Comparison of ENCODE assay signal across 23 cellular contexts in genomic region chr4:187227907-187228699, GRCh38.
DNase-seq lines count a peak whose midpoint lies in the region; ATAC-seq, FAIRE-seq and TF ChIP-seq lines count a peak whose summit lies in the region.
"Had no signal": no experiment of that assay in that cellular context is flagged by ENCODE, and none has a peak within 500 bp of the region (broad histone marks: within the 10 kb centered on the region; RNA-seq: fewer than 3 reads in every experiment).

No MANE protein-coding gene starts in this region.

- no peak overlapping the region for H3K4me3 Mint-ChIP-seq in astrocyte (ENCODE audit: unreplicated experiment)
- H3K4me3 Mint-ChIP-seq in activated naive CD4-positive, alpha-beta T cell treated with anti-CD3 and anti-CD28 coated beads, Interleukin-2, amount 10 ng/mL, durations not matched to agents 7 days and 5 days, result no peak overlapping the region
- H3K4me3 Mint-ChIP-seq: activated CD8-positive, alpha-beta memory T cell treated with anti-CD3 and anti-CD28 coated beads, Interleukin-2, amount 10 ng/mL, durations not matched to agents 7 days and 5 days; activated naive CD8-positive, alpha-beta T cell treated with anti-CD3 and anti-CD28 coated beads for 36 hours; CD4-positive, alpha-beta memory T cell; dendritic cell treated with granulocyte-macrophage colony-stimulating factor and Interleukin-4, amounts not matched to agents 40 ng/mL and 50 ng/mL, for 4 days; memory B cell; natural killer cell had no signal

- H3K9ac ChIP-seq in IMR-90 (ENCODE audit: low read depth, low read length) (no peak overlapping the region), astrocyte (ENCODE audit: low read length) (no peak overlapping the region), keratinocyte (ENCODE audit: control insufficient read depth, extremely low read depth, insufficient read depth, low read length) (no peak overlapping the region)

- H3K23ac ChIP-seq in IMR-90 (ENCODE audit: low read depth, low read length), result no peak overlapping the region

- H3K27me3 Mint-ChIP-seq in astrocyte (ENCODE audit: low read depth, unreplicated experiment), result no peaks in the 10 kb centered on the region
- no peaks in the 10 kb centered on the region for H3K27me3 Mint-ChIP-seq in activated naive CD4-positive, alpha-beta T cell treated with anti-CD3 and anti-CD28 coated beads, Interleukin-2, amount 10 ng/mL, durations not matched to agents 7 days and 5 days
- H3K27me3 Mint-ChIP-seq: activated CD8-positive, alpha-beta memory T cell treated with anti-CD3 and anti-CD28 coated beads, Interleukin-2, amount 10 ng/mL, durations not matched to agents 7 days and 5 days; activated naive CD8-positive, alpha-beta T cell treated with anti-CD3 and anti-CD28 coated beads for 36 hours; CD4-positive, alpha-beta memory T cell; dendritic cell treated with granulocyte-macrophage colony-stimulating factor and Interleukin-4, amounts not matched to agents 40 ng/mL and 50 ng/mL, for 4 days; memory B cell had no signal

- DNase-seq in IMR-90, result peak; percentile 40
- DNase-seq in astrocyte (ENCODE audit: low read depth), result no peak
- no peak for DNase-seq in keratinocyte (ENCODE audit: low read depth, low spot score)
- DNase-seq in skeletal muscle cell (ENCODE audit: low read depth), result peak; percentile 7
- DNase-seq in ascending aorta (ENCODE audit: low spot score in 2 of 2), result no peak
- DNase-seq in activated naive CD4-positive, alpha-beta T cell treated with anti-CD3 and anti-CD28 coated beads, Interleukin-2, amount 10 ng/mL, durations not matched to agents 7 days and 5 days, result no peak
- no peak for DNase-seq in COLO668 (lab: John Stamatoyannopoulos, UW; ENCODE audit: unreplicated experiment)
- DNase-seq: activated CD4-positive, alpha-beta T cell treated with anti-CD3 and anti-CD28 coated beads for 48 hours; activated CD8-positive, alpha-beta memory T cell treated with anti-CD3 and anti-CD28 coated beads, Interleukin-2, amount 10 ng/mL, durations not matched to agents 7 days and 5 days; activated naive CD8-positive, alpha-beta T cell treated with anti-CD3 and anti-CD28 coated beads for 36 hours; CD4-positive, alpha-beta memory T cell; DND-41; gastrocnemius medialis; natural killer cell; NCI-H1105 treated with DMSO at 0.1 percent for 48 hours; NCI-H2081; stimulated activated CD4-positive, alpha-beta T cell treated with anti-CD3 and anti-CD28 coated beads, Interleukin-2, amount 100 ng/mL, for 48 hours; stimulated activated naive CD8-positive, alpha-beta T cell treated with anti-CD3 and anti-CD28 coated beads, Interleukin-15, Interleukin-2, amounts not matched to agents 100 U/mL and 50 U/mL, for 24 hours; thyroid gland had no signal

- intact Hi-C loops in IMR-90 (cut with micrococcal nuclease), result loop anchor here (5.0 kb wide), 1 partner anchor 249 kb away; no protein-coding TSS in a partner anchor
- intact Hi-C loops in ascending aorta (cut with DNase I), result no loop called here

- FAIRE-seq in astrocyte (lab: Jason Lieb, UNC), result no peak
- peak; percentile 77 for FAIRE-seq in keratinocyte (lab: Jason Lieb, UNC)
- FAIRE-seq: endothelial cell of umbilical vein had no signal

- in situ Hi-C loops in IMR-90 (cut with MboI; ENCODE audit: low sequenced_read_pairs), result no loop called here

- no peak overlapping the region for H2BK15ac ChIP-seq in IMR-90 (ENCODE audit: low read depth, low read length)

- 0 out of 2 replicates have a peak overlapping the region, but pooled peaks have one; percentile 27 for H3K4ac ChIP-seq in IMR-90 (ENCODE audit: low read depth, low read length)

- peak overlapping the region; percentile 16; the same call in 1 of the 2 replicates for H2BK120ac ChIP-seq in IMR-90 (ENCODE audit: low read depth, low read length)

- no peaks in the 10 kb centered on the region for H3K79me1 ChIP-seq in IMR-90 (ENCODE audit: low read depth in 1 of 2, low read length in 2 of 2)

- no peak overlapping the region for H4K91ac ChIP-seq in IMR-90 (ENCODE audit: insufficient read depth, low read depth, low read length)

- dilution Hi-C loops in IMR-90 (cut with HindIII; ENCODE audit: low sequenced_read_pairs, unreplicated experiment) (no loop called here), keratinocyte (cut with MboI; ENCODE audit: extremely low pct_ligation_motif_present, low sequenced_read_pairs) (no loop called here)

- H2AFZ ChIP-seq in IMR-90 (replicated peaks; ENCODE audit: low read length, poor library complexity), result peak overlapping the region; percentile 72
- no peak overlapping the region for H2AFZ ChIP-seq in astrocyte (ENCODE audit: low read depth, low read length)
- H2AFZ ChIP-seq in keratinocyte (ENCODE audit: control insufficient read depth, low read length), result peak overlapping the region; percentile 72

- no TSS peak for BruUV-seq in IMR-90 (replicated peaks; lab: Mats Ljungman, UMichigan)

- no peak for TF ChIP-seq CTCF in IMR-90 (conservative IDR thresholded peaks at IDR 0.05; ENCODE audit: low read depth, low read length)
- TF ChIP-seq CTCF in astrocyte (IDR thresholded peaks at IDR 0.05; ENCODE audit: insufficient read depth, low read depth, low read length), result no peak
- TF ChIP-seq CTCF in keratinocyte (optimal IDR thresholded peaks at IDR 0.05 in 1 of 3, IDR thresholded peaks at IDR 0.05 in 1 of 3, conservative IDR thresholded peaks at IDR 0.05 in 1 of 3; ENCODE audit: extremely low read depth in 1 of 3, insufficient read depth in 2 of 3, low read length in 3 of 3), result no peak
- no peak for TF ChIP-seq CTCF in ascending aorta (IDR thresholded peaks at IDR 0.05)

- H3K27ac ChIP-seq in IMR-90 (ENCODE audit: insufficient read depth, low read length), result no peak overlapping the region
- no peak overlapping the region for H3K27ac ChIP-seq in astrocyte (ENCODE audit: low read depth, low read length)
- no peak overlapping the region for H3K27ac ChIP-seq in keratinocyte (ENCODE audit: control insufficient read depth, insufficient read depth, low read length)
- no peak overlapping the region for H3K27ac ChIP-seq in ascending aorta
- H3K27ac ChIP-seq: gastrocnemius medialis, thyroid gland had no signal

- H3K79me2 ChIP-seq in astrocyte (ENCODE audit: insufficient read depth, low read length) (no peaks in the 10 kb centered on the region), keratinocyte (ENCODE audit: control insufficient read depth, insufficient read depth, low read length) (no peaks in the 10 kb centered on the region)

- TF ChIP-seq RAD21 in IMR-90 (IDR thresholded peaks at IDR 0.05; ENCODE audit: low read length), result no peak

- no peaks in the 10 kb centered on the region for H3K36me3 Mint-ChIP-seq in astrocyte (ENCODE audit: low read depth, unreplicated experiment)
- no peaks in the 10 kb centered on the region for H3K36me3 Mint-ChIP-seq in activated naive CD4-positive, alpha-beta T cell treated with anti-CD3 and anti-CD28 coated beads, Interleukin-2, amount 10 ng/mL, durations not matched to agents 7 days and 5 days
- H3K36me3 Mint-ChIP-seq: activated CD8-positive, alpha-beta memory T cell treated with anti-CD3 and anti-CD28 coated beads, Interleukin-2, amount 10 ng/mL, durations not matched to agents 7 days and 5 days; activated naive CD8-positive, alpha-beta T cell treated with anti-CD3 and anti-CD28 coated beads for 36 hours; CD4-positive, alpha-beta memory T cell; memory B cell had no signal

- H4K5ac ChIP-seq in IMR-90 (ENCODE audit: low read depth, low read length), result no peak overlapping the region

- peaks cover 8% of the 10 kb centered on the region for H3K4me1 Mint-ChIP-seq in astrocyte (ENCODE audit: low read depth, unreplicated experiment)
- no peaks in the 10 kb centered on the region for H3K4me1 Mint-ChIP-seq in activated naive CD4-positive, alpha-beta T cell treated with anti-CD3 and anti-CD28 coated beads, Interleukin-2, amount 10 ng/mL, durations not matched to agents 7 days and 5 days
- H3K4me1 Mint-ChIP-seq: activated CD8-positive, alpha-beta memory T cell treated with anti-CD3 and anti-CD28 coated beads, Interleukin-2, amount 10 ng/mL, durations not matched to agents 7 days and 5 days; activated naive CD8-positive, alpha-beta T cell treated with anti-CD3 and anti-CD28 coated beads for 36 hours; CD4-positive, alpha-beta memory T cell; memory B cell; natural killer cell had no signal

- H3K36me3 ChIP-seq in IMR-90 (ENCODE audit: control insufficient read depth, insufficient read depth, low read length) (no peaks in the 10 kb centered on the region), astrocyte (ENCODE audit: insufficient read depth, low read length) (no peaks in the 10 kb centered on the region), keratinocyte (ENCODE audit: control insufficient read depth in 2 of 2, extremely low read depth in 1 of 2, insufficient read depth in 2 of 2, low read length in 2 of 2) (no peaks in the 10 kb centered on the region), ascending aorta (no peaks in the 10 kb centered on the region)
- H3K36me3 ChIP-seq: gastrocnemius medialis, thyroid gland had no signal

- H2AK9ac ChIP-seq in IMR-90 (replicated peaks; ENCODE audit: low read depth, low read length, poor library complexity), result no peak overlapping the region

- H3K9me1 ChIP-seq in IMR-90 (ENCODE audit: insufficient read depth, low read length) (peaks cover 4% of the 10 kb centered on the region; the same call in 1 of the 2 replicates), keratinocyte (ENCODE audit: control insufficient read depth, extremely low read depth, insufficient read depth, low read length) (no peaks in the 10 kb centered on the region)

- no peak overlapping the region; a peak in 2 of 4 replicates for H4K8ac ChIP-seq in IMR-90 (ENCODE audit: low read depth in 2 of 2, low read length in 2 of 2)

- TF ChIP-seq POLR2A in IMR-90 (IDR thresholded peaks at IDR 0.05; ENCODE audit: low read depth, low read length), result no peak

- H3K27me3 ChIP-seq in IMR-90 (ENCODE audit: control insufficient read depth, insufficient read depth, low read length), result no peaks in the 10 kb centered on the region
- no peaks in the 10 kb centered on the region for H3K27me3 ChIP-seq in astrocyte (ENCODE audit: insufficient read depth, low read length)
- no peaks in the 10 kb centered on the region for H3K27me3 ChIP-seq in keratinocyte (ENCODE audit: control insufficient read depth, extremely low read depth, insufficient read depth, low read length)
- H3K27me3 ChIP-seq in ascending aorta, result no peaks in the 10 kb centered on the region
- H3K27me3 ChIP-seq: gastrocnemius medialis, thyroid gland had no signal

- H3K9me3 Mint-ChIP-seq in astrocyte (ENCODE audit: unreplicated experiment), result no peaks in the 10 kb centered on the region
- peaks cover 11% of the 10 kb centered on the region for H3K9me3 Mint-ChIP-seq in activated naive CD4-positive, alpha-beta T cell treated with anti-CD3 and anti-CD28 coated beads, Interleukin-2, amount 10 ng/mL, durations not matched to agents 7 days and 5 days

- ATAC-seq in IMR-90 (ENCODE audit: low read depth), result peak; percentile 89
- ATAC-seq: activated CD8-positive, alpha-beta memory T cell treated with anti-CD3 and anti-CD28 coated beads, Interleukin-2, amount 10 ng/mL, durations not matched to agents 7 days and 5 days; gastrocnemius medialis; HCT116; natural killer cell; stimulated activated naive CD8-positive, alpha-beta T cell treated with anti-CD3 and anti-CD28 coated beads, Interleukin-15, Interleukin-2, amounts not matched to agents 100 U/mL and 50 U/mL, for 24 hours had no signal

- H3K56ac ChIP-seq in IMR-90 (ENCODE audit: extremely low read depth, insufficient read depth, low read length), result no peak overlapping the region

- H3K4me2 ChIP-seq in IMR-90 (ENCODE audit: low read depth, low read length), result no peak overlapping the region
- no peak overlapping the region for H3K4me2 ChIP-seq in astrocyte (ENCODE audit: low read length)
- peak overlapping the region; percentile 48 for H3K4me2 ChIP-seq in keratinocyte (ENCODE audit: control insufficient read depth, extremely low read depth, insufficient read depth, low read depth, low read length)

- H4K20me1 ChIP-seq in IMR-90 (ENCODE audit: insufficient read depth, low read length) (no peaks in the 10 kb centered on the region), astrocyte (ENCODE audit: insufficient read depth, low read length) (no peaks in the 10 kb centered on the region), keratinocyte (ENCODE audit: control insufficient read depth, extremely low read depth, insufficient read depth, low read length) (no peaks in the 10 kb centered on the region)

- H2BK5ac ChIP-seq in IMR-90 (ENCODE audit: low read depth, low read length, poor library complexity, severe bottlenecking), result no peak overlapping the region

- peak overlapping the region; percentile 22 for H3K27ac Mint-ChIP-seq in astrocyte (ENCODE audit: unreplicated experiment)
- no peak overlapping the region for H3K27ac Mint-ChIP-seq in activated naive CD4-positive, alpha-beta T cell treated with anti-CD3 and anti-CD28 coated beads, Interleukin-2, amount 10 ng/mL, durations not matched to agents 7 days and 5 days
- H3K27ac Mint-ChIP-seq: activated CD8-positive, alpha-beta memory T cell treated with anti-CD3 and anti-CD28 coated beads, Interleukin-2, amount 10 ng/mL, durations not matched to agents 7 days and 5 days; activated naive CD8-positive, alpha-beta T cell treated with anti-CD3 and anti-CD28 coated beads for 36 hours; CD4-positive, alpha-beta memory T cell; dendritic cell treated with granulocyte-macrophage colony-stimulating factor and Interleukin-4, amounts not matched to agents 40 ng/mL and 50 ng/mL, for 4 days; memory B cell; natural killer cell had no signal

- no peak overlapping the region for H3K18ac ChIP-seq in IMR-90 (ENCODE audit: low read depth, low read length)

- no CpG with 5 or more reads among the region's 6 CpGs for WGBS in IMR-90 (ENCODE audit: extremely low coverage in 2 of 2, insufficient read length in 1 of 2), 2 experiments

- peaks cover 3% of the 10 kb centered on the region; the same call in 1 of the 2 replicates for H3K4me1 ChIP-seq in IMR-90 (ENCODE audit: control insufficient read depth, insufficient read depth, low read length)
- H3K4me1 ChIP-seq in astrocyte (ENCODE audit: insufficient read depth, low read length), result peaks cover 4% of the 10 kb centered on the region
- H3K4me1 ChIP-seq in keratinocyte (ENCODE audit: control insufficient read depth, extremely low read depth, insufficient read depth, low read length), result peaks cover 15% of the 10 kb centered on the region
- H3K4me1 ChIP-seq in ascending aorta, result no peaks in the 10 kb centered on the region
- H3K4me1 ChIP-seq: gastrocnemius medialis, thyroid gland had no signal

- H2AK5ac ChIP-seq in IMR-90 (ENCODE audit: low read depth, low read length), result no peak overlapping the region; the same call in 1 of the 2 replicates

- H3K4me3 ChIP-seq in IMR-90 (ENCODE audit: insufficient read depth, low read depth, low read length) (no peak overlapping the region), astrocyte (ENCODE audit: insufficient read depth, low read depth, low read length) (no peak overlapping the region), keratinocyte (ENCODE audit: control insufficient read depth in 2 of 3, extremely low read depth in 1 of 3, insufficient read depth in 2 of 3, low read depth in 1 of 3, low read length in 3 of 3) (no peak overlapping the region), skeletal muscle cell (ENCODE audit: low read depth, low read length) (no peak overlapping the region), ascending aorta (no peak overlapping the region)
- H3K4me3 ChIP-seq: gastrocnemius medialis, thyroid gland had no signal

- CTCF ChIA-PET in IMR-90 (lab: Yijun Ruan, JAX), result interaction anchor here (1.4 kb wide), 1 partner anchor 501 kb away, joined by 3 read pairs; no protein-coding TSS in a partner anchor
- CTCF ChIA-PET in activated naive CD4-positive, alpha-beta T cell treated with anti-CD3 and anti-CD28 coated beads, Interleukin-2, amount 10 ng/mL, durations not matched to agents 7 days and 5 days (lab: Charles Lee), result no interaction called here

- POLR2A ChIA-PET in IMR-90 (lab: Charles Lee; ENCODE audit: unreplicated experiment), result interaction anchor here (0.5 kb wide), 1 partner anchor 503 kb away, joined by 3 read pairs; no protein-coding TSS in a partner anchor

- H2BK20ac ChIP-seq in IMR-90 (ENCODE audit: low read depth, low read length), result peak overlapping the region; percentile 29; the same call in 1 of the 2 replicates

- peak overlapping the region; percentile 37; the same call in 1 of the 2 replicates for H3K14ac ChIP-seq in IMR-90 (replicated peaks; ENCODE audit: low read depth, low read length)

- H3K9me3 ChIP-seq in IMR-90 (ENCODE audit: control insufficient read depth, insufficient read depth, low read length), result no peaks in the 10 kb centered on the region
- H3K9me3 ChIP-seq in astrocyte (ENCODE audit: insufficient read depth, low read depth, low read length), result no peaks in the 10 kb centered on the region
- no peaks in the 10 kb centered on the region for H3K9me3 ChIP-seq in keratinocyte (ENCODE audit: control insufficient read depth, low read depth, low read length)
- no peaks in the 10 kb centered on the region for H3K9me3 ChIP-seq in ascending aorta
- H3K9me3 ChIP-seq: gastrocnemius medialis, thyroid gland had no signal

Comparison
In these comparisons a context has a peak if more than half of its experiments do, and no peak if none do; other contexts are left out.
1. DNase-seq: peak in IMR-90 (single experiment) and skeletal muscle cell (single experiment); none in astrocyte (single experiment), keratinocyte (single experiment), ascending aorta (0 of 2), activated naive CD4-positive, alpha-beta T cell treated with anti-CD3 and anti-CD28 coated beads, Interleukin-2, amount 10 ng/mL, durations not matched to agents 7 days and 5 days (single experiment) and COLO668 (single experiment).